ENCODE assay signal across 11 cellular contexts in the genomic region with DNA sequence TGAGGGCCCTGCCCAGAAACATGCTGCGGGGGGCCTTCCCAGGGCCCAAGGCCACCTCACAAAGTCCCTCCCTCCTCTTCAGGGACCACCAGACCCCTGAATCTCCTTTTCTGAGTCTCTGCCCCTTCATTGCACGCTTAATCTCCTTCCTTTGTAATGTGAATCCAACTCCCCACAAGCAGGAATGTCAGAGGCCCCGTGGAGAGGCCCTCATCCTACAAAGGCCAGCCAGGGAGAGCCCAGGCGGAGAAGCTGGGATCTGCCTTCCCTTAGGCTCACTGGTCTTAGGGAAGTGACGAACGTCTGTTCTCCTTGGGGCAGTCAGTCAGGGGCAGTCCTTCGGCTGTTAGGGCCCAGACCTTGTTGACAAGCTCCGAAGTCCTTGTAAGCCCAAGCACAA. TPM values are rescaled to one million over a fixed set of nuclear protein-coding genes. Genes with fewer than 3 reads are reported as not detected.
DNase-seq lines count a peak whose midpoint lies in the region; ATAC-seq and TF ChIP-seq lines count a peak whose summit lies in the region.
"Had no signal": no experiment of that assay in that cellular context is flagged by ENCODE, and none has a peak within 500 bp of the region (broad histone marks: within the 10 kb centered on the region; RNA-seq: fewer than 3 reads in every experiment).

No MANE protein-coding gene starts in this region.

- 0 out of 2 replicates have a peak, but pooled peaks cover 7% of the 10 kb centered on the region for H3F3A ChIP-seq in GM23338 (replicated peaks; ENCODE audit: low read depth)
- H3F3A ChIP-seq in neural progenitor cell (ENCODE audit: low read depth): peaks cover 29% of the 10 kb centered on the region

- no peak overlapping the region for H3K4me3 ChIP-seq in GM23338
- no peak overlapping the region for H3K4me3 ChIP-seq in neural progenitor cell

- H3K4me1 ChIP-seq in GM23338 (ENCODE audit: insufficient read depth) (peaks cover 17% of the 10 kb centered on the region), neural progenitor cell (peaks cover 29% of the 10 kb centered on the region)

- H3K36me3 ChIP-seq in GM23338 (ENCODE audit: insufficient read depth) (no peaks in the 10 kb centered on the region), neural progenitor cell (no peaks in the 10 kb centered on the region)

- H3K9me2 ChIP-seq in GM23338 (ENCODE audit: insufficient read depth): no peaks in the 10 kb centered on the region

- H3K4me1 Mint-ChIP-seq in GM23338 (peaks cover 37% of the 10 kb centered on the region), T-helper 17 cell (peaks cover 65% of the 10 kb centered on the region), neural progenitor cell (peaks cover 31% of the 10 kb centered on the region)

- H2AFZ ChIP-seq in GM23338 (peak overlapping the region; percentile 64), neural progenitor cell (replicated peaks) (peak overlapping the region; percentile 53)

- H3K79me2 ChIP-seq in GM23338 (replicated peaks; ENCODE audit: insufficient read depth): no peaks in the 10 kb centered on the region
- no peaks in the 10 kb centered on the region for H3K79me2 ChIP-seq in neural progenitor cell (ENCODE audit: low read depth)

- H3K27me3 ChIP-seq in GM23338 (ENCODE audit: insufficient read depth) (no peaks in the 10 kb centered on the region), neural progenitor cell (no peaks in the 10 kb centered on the region)

- H3K4me3 Mint-ChIP-seq in GM23338 (no peak overlapping the region; the same call in 2 of the 3 replicates), T-helper 17 cell (no peak overlapping the region), neural progenitor cell (peak overlapping the region; percentile 11)

- no peak overlapping the region for H3K9ac ChIP-seq in neural progenitor cell

- TF ChIP-seq CTCF in GM23338 (conservative IDR thresholded peaks at IDR 0.05; ENCODE audit: low read depth in 2 of 2): no peak
- TF ChIP-seq CTCF in neural progenitor cell (IDR thresholded peaks at IDR 0.05): no peak

- H3K9me3 ChIP-seq in T-helper 17 cell (ENCODE audit: control insufficient read depth, low read length, poor library complexity, severe bottlenecking) (no peaks in the 10 kb centered on the region), neural progenitor cell (ENCODE audit: low read depth) (no peaks in the 10 kb centered on the region)

- H3K27ac Mint-ChIP-seq in GM23338 (peak overlapping the region; percentile 56), T-helper 17 cell (peak overlapping the region; percentile 96), neural progenitor cell (peak overlapping the region; percentile 96)

- ATAC-seq in GM23338 (peak; percentile 89), T-helper 17 cell (no peak), HG02610 (IDR thresholded peaks at IDR 0.05; ENCODE audit: unreplicated experiment) (no peak)

- H3K36me3 Mint-ChIP-seq in GM23338 (ENCODE audit: low read depth) (no peaks in the 10 kb centered on the region; the same call in 2 of the 3 replicates), T-helper 17 cell (ENCODE audit: low read depth) (peaks cover 8% of the 10 kb centered on the region), neural progenitor cell (no peaks in the 10 kb centered on the region)

- peak overlapping the region; percentile 56 for H3K4me2 ChIP-seq in GM23338
- H3K4me2 ChIP-seq in neural progenitor cell: peak overlapping the region; percentile 58

- no peaks in the 10 kb centered on the region for H3K9me3 Mint-ChIP-seq in GM23338
- no peaks in the 10 kb centered on the region for H3K9me3 Mint-ChIP-seq in neural progenitor cell

- no peak overlapping the region for H3K27ac ChIP-seq in GM23338 (ENCODE audit: low read depth)
- peak overlapping the region; percentile 60 for H3K27ac ChIP-seq in epithelial cell of prostate
- peak overlapping the region; percentile 34 for H3K27ac ChIP-seq in neural progenitor cell

- no peaks in the 10 kb centered on the region for H4K20me1 ChIP-seq in GM23338 (replicated peaks; ENCODE audit: insufficient read depth)
- H4K20me1 ChIP-seq in neural progenitor cell (ENCODE audit: low read depth): no peaks in the 10 kb centered on the region

- DNase-seq in GM23338 (ENCODE audit: low spot score) (peak; percentile 86), T-helper 17 cell (no peak), epithelial cell of prostate (ENCODE audit: low read depth, low spot score) (no peak), neural progenitor cell (ENCODE audit: low spot score) (peak; percentile 88), LoVo (ENCODE audit: low spot score) (no peak), occipital lobe (lab: John Stamatoyannopoulos, UW) (no peak), SW480 (ENCODE audit: low spot score) (no peak)
- DNase-seq: Kasumi-1 had no signal

- H3K27me3 Mint-ChIP-seq in GM23338 (ENCODE audit: insufficient read depth, low read depth, poor library complexity): peaks cover 24% of the 10 kb centered on the region
- no peaks in the 10 kb centered on the region for H3K27me3 Mint-ChIP-seq in T-helper 17 cell
- peaks cover 8% of the 10 kb centered on the region for H3K27me3 Mint-ChIP-seq in neural progenitor cell (ENCODE audit: insufficient read depth, low read depth)

TF ChIP-seq in GM23338, 12 proteins besides CTCF, POLR2A, EP300 and RAD21 (continues in another document):
- TF ChIP-seq, protein P1, sequence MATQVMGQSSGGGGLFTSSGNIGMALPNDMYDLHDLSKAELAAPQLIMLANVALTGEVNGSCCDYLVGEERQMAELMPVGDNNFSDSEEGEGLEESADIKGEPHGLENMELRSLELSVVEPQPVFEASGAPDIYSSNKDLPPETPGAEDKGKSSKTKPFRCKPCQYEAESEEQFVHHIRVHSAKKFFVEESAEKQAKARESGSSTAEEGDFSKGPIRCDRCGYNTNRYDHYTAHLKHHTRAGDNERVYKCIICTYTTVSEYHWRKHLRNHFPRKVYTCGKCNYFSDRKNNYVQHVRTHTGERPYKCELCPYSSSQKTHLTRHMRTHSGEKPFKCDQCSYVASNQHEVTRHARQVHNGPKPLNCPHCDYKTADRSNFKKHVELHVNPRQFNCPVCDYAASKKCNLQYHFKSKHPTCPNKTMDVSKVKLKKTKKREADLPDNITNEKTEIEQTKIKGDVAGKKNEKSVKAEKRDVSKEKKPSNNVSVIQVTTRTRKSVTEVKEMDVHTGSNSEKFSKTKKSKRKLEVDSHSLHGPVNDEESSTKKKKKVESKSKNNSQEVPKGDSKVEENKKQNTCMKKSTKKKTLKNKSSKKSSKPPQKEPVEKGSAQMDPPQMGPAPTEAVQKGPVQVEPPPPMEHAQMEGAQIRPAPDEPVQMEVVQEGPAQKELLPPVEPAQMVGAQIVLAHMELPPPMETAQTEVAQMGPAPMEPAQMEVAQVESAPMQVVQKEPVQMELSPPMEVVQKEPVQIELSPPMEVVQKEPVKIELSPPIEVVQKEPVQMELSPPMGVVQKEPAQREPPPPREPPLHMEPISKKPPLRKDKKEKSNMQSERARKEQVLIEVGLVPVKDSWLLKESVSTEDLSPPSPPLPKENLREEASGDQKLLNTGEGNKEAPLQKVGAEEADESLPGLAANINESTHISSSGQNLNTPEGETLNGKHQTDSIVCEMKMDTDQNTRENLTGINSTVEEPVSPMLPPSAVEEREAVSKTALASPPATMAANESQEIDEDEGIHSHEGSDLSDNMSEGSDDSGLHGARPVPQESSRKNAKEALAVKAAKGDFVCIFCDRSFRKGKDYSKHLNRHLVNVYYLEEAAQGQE (IDR thresholded peaks at IDR 0.05; ENCODE audit: unreplicated experiment): no peak
- no peak for TF ChIP-seq ZNF331 (CRISPR knock-in tag; IDR thresholded peaks at IDR 0.05; ENCODE audit: low read depth)
- no peak for TF ChIP-seq CREB1 (CRISPR knock-in tag; IDR thresholded peaks at IDR 0.05; ENCODE audit: low read depth)
- no peak for TF ChIP-seq EZH2 (IDR thresholded peaks at IDR 0.05; ENCODE audit: low read depth, unreplicated experiment)

RNA-seq across cellular contexts. Expression of gene SMIM33, which starts 2.3 kb away (rescaled TPM):
- total RNA-seq in GM23338 (2014; rRNA removed; shearing (Covaris generic)): not detected in 2 replicates
- not detected in 2 replicates for polyA plus RNA-seq in GM23338 (2016; fragmentation: Nextera tagmentation; extraction: Ambion mirVana)
- under 1 TPM; 0.13 to 0.32 TPM for total RNA-seq in T-helper 17 cell
- not detected in 2 replicates for total RNA-seq in neural progenitor cell (ENCODE audit: low replicate concordance)
- total RNA-seq in occipital lobe: not detected
- total RNA-seq: kidney epithelial cell, renal cortical epithelial cell had no signal

RNA-seq across cellular contexts. Expression of gene STING1, which starts 9.5 kb away (rescaled TPM):
- 0.39 TPM in 1 of 2 replicates, not detected in the other for total RNA-seq in GM23338 (2014; rRNA removed; shearing (Covaris generic))
- polyA plus RNA-seq in GM23338 (2016; fragmentation: Nextera tagmentation; extraction: Ambion mirVana): 0.30 and 0.66 TPM in 2 replicates
- total RNA-seq in T-helper 17 cell (100 to 1,000 TPM; 151 to 160 TPM), neural progenitor cell (ENCODE audit: low replicate concordance) (0.07 and 0.19 TPM in 2 replicates), occipital lobe (3.6 TPM)

RNA-seq across cellular contexts. Expression of gene ECSCR, which starts 10.6 kb away (rescaled TPM):
- total RNA-seq in GM23338 (2014; rRNA removed; shearing (Covaris generic)): 1.2 and 2.2 TPM in 2 replicates
- 2.5 and 2.6 TPM in 2 replicates for polyA plus RNA-seq in GM23338 (2016; fragmentation: Nextera tagmentation; extraction: Ambion mirVana)
- not detected for total RNA-seq in T-helper 17 cell
- total RNA-seq in neural progenitor cell (ENCODE audit: low replicate concordance): not detected in 2 replicates
- total RNA-seq in occipital lobe: 5.5 TPM
- total RNA-seq: kidney epithelial cell had no signal

RNA-seq across cellular contexts. Expression of gene DNAJC18, which starts 33.8 kb away (rescaled TPM):
- 14.2 and 18.9 TPM in 2 replicates for total RNA-seq in GM23338 (2014; rRNA removed; shearing (Covaris generic))
- 13.4 and 15.1 TPM in 2 replicates for polyA plus RNA-seq in GM23338 (2016; fragmentation: Nextera tagmentation; extraction: Ambion mirVana)
- 1 to 10 TPM; 4.0 to 8.7 TPM for total RNA-seq in T-helper 17 cell
- 13.7 and 21.7 TPM in 2 replicates for total RNA-seq in neural progenitor cell (ENCODE audit: low replicate concordance)
- total RNA-seq in occipital lobe: 46.6 TPM

Comparison
In these comparisons a context has a peak if more than half of its experiments do, and no peak if none do; other contexts are left out.
1. DNase-seq: peak in GM23338 (single experiment) and neural progenitor cell (single experiment); none in T-helper 17 cell (0 of 3), epithelial cell of prostate (single experiment), LoVo (single experiment), occipital lobe (single experiment) and SW480 (single experiment).
2. RNA of gene STING1, which starts 9.5 kb away (total RNA-seq): 151 to 160 TPM in T-helper 17 cell; 3.6 TPM in occipital lobe (single experiment), 0.07 to 0.19 TPM in neural progenitor cell and 0.39 TPM in GM23338; every median in the first group is over 10 times any median in the second.
3. Peak in every context shown above with its lines, with median percentiles within 50 percentile points of each other: H3K27ac Mint-ChIP-seq.